Comparison of ENCODE assay signal across 19 cellular contexts in genomic region chr3:47705391-47705790, GRCh38.
DNase-seq lines count a peak whose midpoint lies in the region; ATAC-seq and TF ChIP-seq lines count a peak whose summit lies in the region.
"Had no signal": no experiment of that assay in that cellular context is flagged by ENCODE, and none has a peak within 500 bp of the region (broad histone marks: within the 10 kb centered on the region; RNA-seq: fewer than 3 reads in every experiment).

No MANE protein-coding gene starts in this region.

- H3K27ac Mint-ChIP-seq in immature natural killer cell, result no peak overlapping the region
- H3K27ac Mint-ChIP-seq: CD4-positive, alpha-beta memory T cell had no signal

- H3K27me3 Mint-ChIP-seq in immature natural killer cell (ENCODE audit: low read depth in 3 of 3), result no peaks in the 10 kb centered on the region
- H3K27me3 Mint-ChIP-seq: CD4-positive, alpha-beta memory T cell had no signal

- no peak for TF ChIP-seq CTCF in 22Rv1 (IDR thresholded peaks at IDR 0.05)
- TF ChIP-seq CTCF in mucosa of descending colon (IDR thresholded peaks at IDR 0.05), result no peak

- H3K27ac ChIP-seq in 22Rv1, result peak overlapping the region; percentile 73
- H3K27ac ChIP-seq: A549 had no signal

- H3K4me1 ChIP-seq in mucosa of descending colon (ENCODE audit: low read depth), result peaks cover 5% of the 10 kb centered on the region

- H3K4me3 ChIP-seq in MG63 (no peak overlapping the region), mucosa of descending colon (no peak overlapping the region)
- H3K4me3 ChIP-seq: A549 had no signal

- no peaks in the 10 kb centered on the region for H3K4me1 Mint-ChIP-seq in immature natural killer cell
- H3K4me1 Mint-ChIP-seq: CD4-positive, alpha-beta memory T cell had no signal

- H3K9me3 ChIP-seq in MG63, result no peaks in the 10 kb centered on the region
- no peaks in the 10 kb centered on the region for H3K9me3 ChIP-seq in mucosa of descending colon
- H3K9me3 ChIP-seq: A549 had no signal

- intact Hi-C loops in mucosa of descending colon (cut with DNase I, micrococcal nuclease), result no loop called here

- DNase-seq in NOMO-1 treated with DMSO at 0.1 percent for 48 hours (lab: John Stamatoyannopoulos, UW; ENCODE audit: unreplicated experiment) (peak; percentile 20), dermis blood vessel endothelial cell (peak; percentile 69), lung microvascular endothelial cell (ENCODE audit: low read depth in 2 of 2) (peak; percentile 13 to 37), immature natural killer cell (no peak), MG63 (no peak), mucosa of descending colon (no peak), DMS53 treated with DMSO at 0.1 percent for 48 hours (lab: John Stamatoyannopoulos, UW; ENCODE audit: unreplicated experiment) (no peak)
- DNase-seq: CD4-positive, alpha-beta memory T cell; DMS79; KG1; NCI-H1092; NCI-H146; NCI-H2029 treated with DMSO at 0.1 percent for 48 hours; NCI-H2171; NCI-H526; OCI-M1; SHP77 treated with DMSO at 0.1 percent for 48 hours had no signal

- peaks cover 33% of the 10 kb centered on the region for H3K36me3 ChIP-seq in MG63
- peaks cover 17% of the 10 kb centered on the region for H3K36me3 ChIP-seq in mucosa of descending colon (ENCODE audit: low read depth)

- no peaks in the 10 kb centered on the region for H3K27me3 ChIP-seq in MG63

- no peak overlapping the region for H3K4me3 Mint-ChIP-seq in immature natural killer cell
- H3K4me3 Mint-ChIP-seq: CD4-positive, alpha-beta memory T cell had no signal

- peaks cover 22 to 43% (median 27%) of the 10 kb centered on the region in 3 donors for H3K36me3 Mint-ChIP-seq in immature natural killer cell

- no peak for ATAC-seq in mucosa of descending colon
- ATAC-seq: A549 had no signal

- H3K9me3 Mint-ChIP-seq in immature natural killer cell, result no peaks in the 10 kb centered on the region
- H3K9me3 Mint-ChIP-seq: CD4-positive, alpha-beta memory T cell had no signal

Comparison
In these comparisons a context has a peak if more than half of its experiments do, and no peak if none do; other contexts are left out.
1. DNase-seq: peak in NOMO-1 treated with DMSO at 0.1 percent for 48 hours (single experiment), dermis blood vessel endothelial cell (single experiment) and lung microvascular endothelial cell (2 of 2); none in immature natural killer cell (0 of 3), MG63 (single experiment), mucosa of descending colon (0 of 3) and DMS53 treated with DMSO at 0.1 percent for 48 hours (single experiment).